In the genomic region with DNA sequence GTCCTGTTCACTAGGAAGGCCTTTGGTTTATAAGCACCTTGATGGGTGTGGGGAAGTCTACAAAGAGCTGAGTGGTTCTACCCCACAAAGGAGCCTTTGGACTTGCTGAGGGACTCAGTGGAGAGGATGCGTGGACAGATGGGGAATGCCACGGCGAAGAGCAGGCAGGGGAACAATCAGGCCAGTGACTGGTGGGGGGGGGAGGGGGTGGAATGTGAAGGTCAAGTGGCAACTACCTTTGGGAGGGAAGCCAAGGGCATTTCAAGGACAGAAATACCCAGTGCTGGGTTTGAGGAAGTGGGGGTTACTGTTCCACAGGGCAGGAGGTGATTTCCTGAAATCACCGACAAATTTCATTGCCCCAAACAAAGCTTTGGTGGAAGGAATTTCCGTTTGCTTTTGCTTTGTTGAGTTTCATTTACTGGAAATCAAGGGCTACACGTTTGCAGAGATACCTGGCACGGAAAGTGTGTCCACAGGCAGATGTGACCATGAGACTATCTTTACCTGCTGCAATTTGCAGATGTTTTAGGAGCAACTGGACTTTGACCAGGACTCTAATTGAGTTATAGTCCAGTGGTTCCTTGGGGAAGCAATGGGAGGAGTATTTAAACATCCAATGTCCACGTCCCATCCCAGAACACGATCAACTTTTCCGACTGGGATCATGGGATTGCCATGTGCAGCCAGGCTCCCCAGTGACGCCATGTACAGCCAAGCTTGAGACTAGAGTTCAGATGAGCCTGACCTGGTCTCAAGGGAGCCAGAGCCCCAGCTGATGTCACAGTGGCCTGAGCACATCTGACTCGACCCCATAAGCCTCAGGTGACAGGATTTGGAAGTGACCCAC, we compare ENCODE assay signal across 1 cellular context.
A peak's percentile ranks its signal among the peaks of the same experiment; 100 is the strongest.
TF ChIP-seq lines count a peak whose summit lies in the region.

No MANE protein-coding gene starts in this region.

TF ChIP-seq in HepG2, 621 proteins besides CTCF, POLR2A, EP300 and RAD21 (continued from another document):
- TF ChIP-seq TBX3 (IDR thresholded peaks at IDR 0.05; ENCODE audit: borderline replicate concordance) = no peak
- TF ChIP-seq, protein P1, sequence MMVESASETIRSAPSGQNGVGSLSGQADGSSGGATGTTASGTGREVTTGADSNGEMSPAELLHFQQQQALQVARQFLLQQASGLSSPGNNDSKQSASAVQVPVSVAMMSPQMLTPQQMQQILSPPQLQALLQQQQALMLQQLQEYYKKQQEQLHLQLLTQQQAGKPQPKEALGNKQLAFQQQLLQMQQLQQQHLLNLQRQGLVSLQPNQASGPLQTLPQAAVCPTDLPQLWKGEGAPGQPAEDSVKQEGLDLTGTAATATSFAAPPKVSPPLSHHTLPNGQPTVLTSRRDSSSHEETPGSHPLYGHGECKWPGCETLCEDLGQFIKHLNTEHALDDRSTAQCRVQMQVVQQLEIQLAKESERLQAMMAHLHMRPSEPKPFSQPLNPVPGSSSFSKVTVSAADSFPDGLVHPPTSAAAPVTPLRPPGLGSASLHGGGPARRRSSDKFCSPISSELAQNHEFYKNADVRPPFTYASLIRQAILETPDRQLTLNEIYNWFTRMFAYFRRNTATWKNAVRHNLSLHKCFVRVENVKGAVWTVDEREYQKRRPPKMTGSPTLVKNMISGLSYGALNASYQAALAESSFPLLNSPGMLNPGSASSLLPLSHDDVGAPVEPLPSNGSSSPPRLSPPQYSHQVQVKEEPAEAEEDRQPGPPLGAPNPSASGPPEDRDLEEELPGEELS (CRISPR knock-in tag; IDR thresholded peaks at IDR 0.05) = no peak
- TF ChIP-seq AKAP8 (CRISPR knock-in tag; IDR thresholded peaks at IDR 0.05) = peak; percentile 6; the same call in 1 of the 2 replicates
- TF ChIP-seq ZNF7 (CRISPR knock-in tag; IDR thresholded peaks at IDR 0.05) = no peak
- TF ChIP-seq SNAI1 (CRISPR knock-in tag; IDR thresholded peaks at IDR 0.05; ENCODE audit: borderline replicate concordance) = no peak
- TF ChIP-seq, protein P2, sequence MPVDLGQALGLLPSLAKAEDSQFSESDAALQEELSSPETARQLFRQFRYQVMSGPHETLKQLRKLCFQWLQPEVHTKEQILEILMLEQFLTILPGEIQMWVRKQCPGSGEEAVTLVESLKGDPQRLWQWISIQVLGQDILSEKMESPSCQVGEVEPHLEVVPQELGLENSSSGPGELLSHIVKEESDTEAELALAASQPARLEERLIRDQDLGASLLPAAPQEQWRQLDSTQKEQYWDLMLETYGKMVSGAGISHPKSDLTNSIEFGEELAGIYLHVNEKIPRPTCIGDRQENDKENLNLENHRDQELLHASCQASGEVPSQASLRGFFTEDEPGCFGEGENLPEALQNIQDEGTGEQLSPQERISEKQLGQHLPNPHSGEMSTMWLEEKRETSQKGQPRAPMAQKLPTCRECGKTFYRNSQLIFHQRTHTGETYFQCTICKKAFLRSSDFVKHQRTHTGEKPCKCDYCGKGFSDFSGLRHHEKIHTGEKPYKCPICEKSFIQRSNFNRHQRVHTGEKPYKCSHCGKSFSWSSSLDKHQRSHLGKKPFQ (CRISPR knock-in tag; IDR thresholded peaks at IDR 0.05; ENCODE audit: insufficient replicate concordance) = no peak
- TF ChIP-seq RORA (CRISPR knock-in tag; IDR thresholded peaks at IDR 0.05) = no peak
- TF ChIP-seq, protein P3, sequence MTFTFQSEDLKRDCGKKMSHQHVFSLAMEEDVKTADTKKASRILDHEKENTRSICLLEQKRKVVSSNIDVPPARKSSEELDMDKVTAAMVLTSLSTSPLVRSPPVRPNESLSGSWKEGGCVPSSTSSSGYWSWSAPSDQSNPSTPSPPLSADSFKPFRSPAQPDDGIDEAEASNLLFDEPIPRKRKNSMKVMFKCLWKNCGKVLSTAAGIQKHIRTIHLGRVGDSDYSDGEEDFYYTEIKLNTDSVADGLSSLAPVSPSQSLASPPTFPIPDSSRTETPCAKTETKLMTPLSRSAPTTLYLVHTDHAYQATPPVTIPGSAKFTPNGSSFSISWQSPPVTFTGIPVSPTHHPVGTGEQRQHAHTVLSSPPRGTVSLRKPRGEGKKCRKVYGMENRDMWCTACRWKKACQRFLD (CRISPR knock-in tag; IDR thresholded peaks at IDR 0.05; ENCODE audit: borderline replicate concordance) = no peak
- no peak for TF ChIP-seq ARID2 (CRISPR knock-in tag; IDR thresholded peaks at IDR 0.05; ENCODE audit: borderline replicate concordance)
- no peak for TF ChIP-seq STAG1 (CRISPR knock-in tag; IDR thresholded peaks at IDR 0.05)
- no peak for TF ChIP-seq ZNF775 (CRISPR knock-in tag; IDR thresholded peaks at IDR 0.05; ENCODE audit: borderline replicate concordance)
- no peak for TF ChIP-seq ZBTB1 (CRISPR knock-in tag; IDR thresholded peaks at IDR 0.05; ENCODE audit: borderline replicate concordance)
- no peak; the same call in 1 of the 2 replicates for TF ChIP-seq ZNF17 (CRISPR knock-in tag; IDR thresholded peaks at IDR 0.05)
- TF ChIP-seq, protein P4, sequence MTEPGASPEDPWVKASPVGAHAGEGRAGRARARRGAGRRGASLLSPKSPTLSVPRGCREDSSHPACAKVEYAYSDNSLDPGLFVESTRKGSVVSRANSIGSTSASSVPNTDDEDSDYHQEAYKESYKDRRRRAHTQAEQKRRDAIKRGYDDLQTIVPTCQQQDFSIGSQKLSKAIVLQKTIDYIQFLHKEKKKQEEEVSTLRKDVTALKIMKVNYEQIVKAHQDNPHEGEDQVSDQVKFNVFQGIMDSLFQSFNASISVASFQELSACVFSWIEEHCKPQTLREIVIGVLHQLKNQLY (CRISPR knock-in tag; IDR thresholded peaks at IDR 0.05) = no peak
- no peak for TF ChIP-seq ZKSCAN8 (CRISPR knock-in tag; IDR thresholded peaks at IDR 0.05; ENCODE audit: borderline replicate concordance)
- TF ChIP-seq ZNF792 (CRISPR knock-in tag; IDR thresholded peaks at IDR 0.05) = no peak; the same call in 1 of the 2 replicates
- no peak for TF ChIP-seq ZNF550 (CRISPR knock-in tag; IDR thresholded peaks at IDR 0.05; ENCODE audit: borderline replicate concordance)
- TF ChIP-seq, protein P5, sequence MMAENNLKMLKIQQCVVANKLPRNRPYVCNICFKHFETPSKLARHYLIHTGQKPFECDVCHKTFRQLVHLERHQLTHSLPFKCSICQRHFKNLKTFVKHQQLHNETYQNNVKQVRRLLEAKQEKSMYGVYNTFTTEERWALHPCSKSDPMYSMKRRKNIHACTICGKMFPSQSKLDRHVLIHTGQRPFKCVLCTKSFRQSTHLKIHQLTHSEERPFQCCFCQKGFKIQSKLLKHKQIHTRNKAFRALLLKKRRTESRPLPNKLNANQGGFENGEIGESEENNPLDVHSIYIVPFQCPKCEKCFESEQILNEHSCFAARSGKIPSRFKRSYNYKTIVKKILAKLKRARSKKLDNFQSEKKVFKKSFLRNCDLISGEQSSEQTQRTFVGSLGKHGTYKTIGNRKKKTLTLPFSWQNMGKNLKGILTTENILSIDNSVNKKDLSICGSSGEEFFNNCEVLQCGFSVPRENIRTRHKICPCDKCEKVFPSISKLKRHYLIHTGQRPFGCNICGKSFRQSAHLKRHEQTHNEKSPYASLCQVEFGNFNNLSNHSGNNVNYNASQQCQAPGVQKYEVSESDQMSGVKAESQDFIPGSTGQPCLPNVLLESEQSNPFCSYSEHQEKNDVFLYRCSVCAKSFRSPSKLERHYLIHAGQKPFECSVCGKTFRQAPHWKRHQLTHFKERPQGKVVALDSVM (CRISPR knock-in tag; IDR thresholded peaks at IDR 0.05) = no peak
- TF ChIP-seq HDAC1 (CRISPR knock-in tag; IDR thresholded peaks at IDR 0.05) = no peak
